28 cellular contexts compared by ENCODE assay signal in genomic region chr11:108635106-108635505, GRCh38. TPM values are rescaled to one million over a fixed set of nuclear protein-coding genes. Genes with fewer than 3 reads are reported as not detected.
DNase-seq lines count a peak whose midpoint lies in the region; ATAC-seq, FAIRE-seq and TF ChIP-seq lines count a peak whose summit lies in the region.
"Had no signal": no experiment of that assay in that cellular context is flagged by ENCODE, and none has a peak within 500 bp of the region (broad histone marks: within the 10 kb centered on the region; RNA-seq: fewer than 3 reads in every experiment).

No MANE protein-coding gene starts in this region.

- no peak overlapping the region for H3K4me3 ChIP-seq in astrocyte (ENCODE audit: insufficient read depth, low read depth, low read length)
- H3K4me3 ChIP-seq in keratinocyte (ENCODE audit: control insufficient read depth in 2 of 3, extremely low read depth in 1 of 3, insufficient read depth in 2 of 3, low read depth in 1 of 3, low read length in 3 of 3): no peak overlapping the region
- H3K4me3 ChIP-seq in smooth muscle cell: no peak overlapping the region
- no peak overlapping the region for H3K4me3 ChIP-seq in WERI-Rb-1 (ENCODE audit: low read depth, low read length)
- H3K4me3 ChIP-seq: GM23338, heart left ventricle, mucosa of descending colon, ovary, right lobe of liver, thyroid gland had no signal

- no peaks in the 10 kb centered on the region for H3F3A ChIP-seq in smooth muscle cell (ENCODE audit: low read depth)

- DNase-seq in HFFc6 (peak; percentile 19), astrocyte (ENCODE audit: low read depth) (peak; percentile 14), keratinocyte (ENCODE audit: low read depth, low spot score) (peak; percentile 46), smooth muscle cell (lab: John Stamatoyannopoulos, UW; ENCODE audit: unreplicated experiment) (no peak), WERI-Rb-1 (no peak)
- no peak for DNase-seq in stimulated activated effector memory CD8-positive, alpha-beta T cell treated with anti-CD3 and anti-CD28 coated beads, Interleukin-12 subunit alpha, Interleukin-12 subunit beta, amount 100 ng/mL, for 72 hours (ENCODE audit: low spot score in 2 of 2)
- DNase-seq: activated CD4-positive, alpha-beta T cell treated with anti-CD3 and anti-CD28 coated beads for 48 hours; CD4-positive, alpha-beta memory T cell; DMS153; heart left ventricle; Karpas-422; mucosa of descending colon; MV-4-11; NCI-H1694; NCI-H2171 treated with DMSO at 0.1 percent for 48 hours; NCI-H524 treated with DMSO at 0.1 percent for 48 hours; nephron progenitor cell; ovary; right lobe of liver; stimulated activated CD4-positive, alpha-beta T cell treated with anti-CD3 and anti-CD28 coated beads, Interleukin-15, amount 100 ng/mL, for 24 hours; stimulated activated naive CD8-positive, alpha-beta T cell treated with anti-CD3 and anti-CD28 coated beads, Interleukin-15, amount 100 ng/mL, for 72 hours; thyroid gland had no signal

- no peaks in the 10 kb centered on the region for H3K9me3 ChIP-seq in astrocyte (ENCODE audit: insufficient read depth, low read depth, low read length)
- no peaks in the 10 kb centered on the region for H3K9me3 ChIP-seq in keratinocyte (ENCODE audit: control insufficient read depth, low read depth, low read length)
- no peaks in the 10 kb centered on the region for H3K9me3 ChIP-seq in smooth muscle cell (replicated peaks; ENCODE audit: low read depth)
- no peaks in the 10 kb centered on the region for H3K9me3 ChIP-seq in WERI-Rb-1 (ENCODE audit: severe bottlenecking)
- H3K9me3 ChIP-seq: heart left ventricle, mucosa of descending colon, ovary, right lobe of liver, thyroid gland had no signal

- ATAC-seq in stimulated activated effector memory CD8-positive, alpha-beta T cell treated with anti-CD3 and anti-CD28 coated beads, Interleukin-12 subunit alpha, Interleukin-12 subunit beta, amount 100 ng/mL, for 72 hours: no peak
- ATAC-seq in GM21825 (IDR thresholded peaks at IDR 0.05; ENCODE audit: unreplicated experiment): no peak
- ATAC-seq: activated naive CD4-positive, alpha-beta T cell treated with anti-CD3 and anti-CD28 coated beads, Interleukin-2, amount 50 U/mL, for 72 hours; GM23338; heart left ventricle; mucosa of descending colon; right lobe of liver; stimulated activated naive CD8-positive, alpha-beta T cell treated with anti-CD3 and anti-CD28 coated beads, Interleukin-15, amount 100 ng/mL, for 72 hours had no signal

- H3K79me2 ChIP-seq in astrocyte (ENCODE audit: insufficient read depth, low read length) (no peaks in the 10 kb centered on the region), keratinocyte (ENCODE audit: control insufficient read depth, insufficient read depth, low read length) (no peaks in the 10 kb centered on the region), smooth muscle cell (ENCODE audit: low read depth) (no peaks in the 10 kb centered on the region)

- no peaks in the 10 kb centered on the region for H3K36me3 ChIP-seq in astrocyte (ENCODE audit: insufficient read depth, low read length)
- H3K36me3 ChIP-seq in keratinocyte (ENCODE audit: control insufficient read depth in 2 of 2, extremely low read depth in 1 of 2, insufficient read depth in 2 of 2, low read length in 2 of 2): no peaks in the 10 kb centered on the region
- H3K36me3 ChIP-seq in smooth muscle cell (ENCODE audit: low read depth): no peaks in the 10 kb centered on the region
- no peaks in the 10 kb centered on the region for H3K36me3 ChIP-seq in WERI-Rb-1
- H3K36me3 ChIP-seq: heart left ventricle, ovary, right lobe of liver, thyroid gland had no signal

- H3K9ac ChIP-seq in astrocyte (ENCODE audit: low read length) (no peak overlapping the region), keratinocyte (ENCODE audit: control insufficient read depth, extremely low read depth, insufficient read depth, low read length) (no peak overlapping the region), smooth muscle cell (ENCODE audit: low read depth) (no peak overlapping the region)

- H3K4me1 ChIP-seq in astrocyte (ENCODE audit: insufficient read depth, low read length): no peaks in the 10 kb centered on the region
- peaks cover 18% of the 10 kb centered on the region for H3K4me1 ChIP-seq in keratinocyte (ENCODE audit: control insufficient read depth, extremely low read depth, insufficient read depth, low read length)
- H3K4me1 ChIP-seq in smooth muscle cell (ENCODE audit: low read depth): no peaks in the 10 kb centered on the region
- H3K4me1 ChIP-seq: heart left ventricle, right lobe of liver, thyroid gland had no signal

- H3K4me3 Mint-ChIP-seq in HFFc6: no peak overlapping the region
- H3K4me3 Mint-ChIP-seq in astrocyte (ENCODE audit: unreplicated experiment): no peak overlapping the region
- H3K4me3 Mint-ChIP-seq in stimulated activated effector memory CD8-positive, alpha-beta T cell treated with anti-CD3 and anti-CD28 coated beads, Interleukin-12 subunit alpha, Interleukin-12 subunit beta, amount 100 ng/mL, for 72 hours: no peak overlapping the region
- H3K4me3 Mint-ChIP-seq: activated T-helper 1 cell treated with anti-CD3 and anti-CD28 coated beads, Interleukin-12 subunit alpha, Interleukin-12 subunit beta, Interleukin-2, Interleukin-4 antibody, amounts not matched to agents 30 ng/mL and 10 ng/mL and 1 ng/mL, durations not matched to agents 14 hours and 24 hours and 36 hours; CD4-positive, alpha-beta memory T cell; GM23338; nephron progenitor cell; stimulated activated naive CD8-positive, alpha-beta T cell treated with anti-CD3 and anti-CD28 coated beads, Interleukin-15, amount 100 ng/mL, for 72 hours had no signal

- H3K9me3 Mint-ChIP-seq in HFFc6 (no peaks in the 10 kb centered on the region), astrocyte (ENCODE audit: unreplicated experiment) (no peaks in the 10 kb centered on the region)
- no peaks in the 10 kb centered on the region for H3K9me3 Mint-ChIP-seq in stimulated activated effector memory CD8-positive, alpha-beta T cell treated with anti-CD3 and anti-CD28 coated beads, Interleukin-12 subunit alpha, Interleukin-12 subunit beta, amount 100 ng/mL, for 72 hours
- H3K9me3 Mint-ChIP-seq: activated naive CD4-positive, alpha-beta T cell treated with anti-CD3 and anti-CD28 coated beads, Interleukin-2, amount 50 U/mL, for 72 hours; activated T-helper 1 cell treated with anti-CD3 and anti-CD28 coated beads, Interleukin-12 subunit alpha, Interleukin-12 subunit beta, Interleukin-2, Interleukin-4 antibody, amounts not matched to agents 30 ng/mL and 10 ng/mL and 1 ng/mL, durations not matched to agents 14 hours and 24 hours and 36 hours; GM23338; stimulated activated naive CD8-positive, alpha-beta T cell treated with anti-CD3 and anti-CD28 coated beads, Interleukin-15, amount 100 ng/mL, for 72 hours had no signal

- H3K27ac Mint-ChIP-seq in HFFc6: no peak overlapping the region
- peak overlapping the region; percentile 4 for H3K27ac Mint-ChIP-seq in astrocyte (ENCODE audit: unreplicated experiment)
- no peak overlapping the region for H3K27ac Mint-ChIP-seq in stimulated activated effector memory CD8-positive, alpha-beta T cell treated with anti-CD3 and anti-CD28 coated beads, Interleukin-12 subunit alpha, Interleukin-12 subunit beta, amount 100 ng/mL, for 72 hours
- H3K27ac Mint-ChIP-seq: activated naive CD4-positive, alpha-beta T cell treated with anti-CD3 and anti-CD28 coated beads, Interleukin-2, amount 50 U/mL, for 72 hours; activated T-helper 1 cell treated with anti-CD3 and anti-CD28 coated beads, Interleukin-12 subunit alpha, Interleukin-12 subunit beta, Interleukin-2, Interleukin-4 antibody, amounts not matched to agents 30 ng/mL and 10 ng/mL and 1 ng/mL, durations not matched to agents 14 hours and 24 hours and 36 hours; CD4-positive, alpha-beta memory T cell; GM23338; nephron progenitor cell; stimulated activated naive CD8-positive, alpha-beta T cell treated with anti-CD3 and anti-CD28 coated beads, Interleukin-15, amount 100 ng/mL, for 72 hours had no signal

- dilution Hi-C loops in keratinocyte (cut with MboI; ENCODE audit: extremely low pct_ligation_motif_present, low sequenced_read_pairs): no loop called here

- no peaks in the 10 kb centered on the region for H3K36me3 Mint-ChIP-seq in HFFc6 (ENCODE audit: low read depth)
- H3K36me3 Mint-ChIP-seq in astrocyte (ENCODE audit: low read depth, unreplicated experiment): no peaks in the 10 kb centered on the region
- H3K36me3 Mint-ChIP-seq in stimulated activated effector memory CD8-positive, alpha-beta T cell treated with anti-CD3 and anti-CD28 coated beads, Interleukin-12 subunit alpha, Interleukin-12 subunit beta, amount 100 ng/mL, for 72 hours: no peaks in the 10 kb centered on the region
- H3K36me3 Mint-ChIP-seq: activated naive CD4-positive, alpha-beta T cell treated with anti-CD3 and anti-CD28 coated beads, Interleukin-2, amount 50 U/mL, for 72 hours; CD4-positive, alpha-beta memory T cell had no signal

- TF ChIP-seq CTCF in HFFc6 (IDR thresholded peaks at IDR 0.05): no peak
- no peak for TF ChIP-seq CTCF in astrocyte (IDR thresholded peaks at IDR 0.05; ENCODE audit: insufficient read depth, low read depth, low read length)
- no peak for TF ChIP-seq CTCF in keratinocyte (optimal IDR thresholded peaks at IDR 0.05 in 1 of 3, IDR thresholded peaks at IDR 0.05 in 1 of 3, conservative IDR thresholded peaks at IDR 0.05 in 1 of 3; ENCODE audit: extremely low read depth in 1 of 3, insufficient read depth in 2 of 3, low read length in 3 of 3)
- no peak for TF ChIP-seq CTCF in smooth muscle cell (IDR thresholded peaks at IDR 0.05; ENCODE audit: borderline replicate concordance, insufficient read depth, poor library complexity, severe bottlenecking)
- TF ChIP-seq CTCF in WERI-Rb-1 (IDR thresholded peaks at IDR 0.05; ENCODE audit: low read depth, low read length): no peak

- H3K27ac ChIP-seq in astrocyte (ENCODE audit: low read depth, low read length) (no peak overlapping the region), keratinocyte (ENCODE audit: control insufficient read depth, insufficient read depth, low read length) (no peak overlapping the region), smooth muscle cell (ENCODE audit: low read depth) (peak overlapping the region; percentile 54), WERI-Rb-1 (no peak overlapping the region)
- H3K27ac ChIP-seq: heart left ventricle, ovary, right lobe of liver, thyroid gland had no signal

- FAIRE-seq in astrocyte (lab: Jason Lieb, UNC) (no peak), keratinocyte (lab: Jason Lieb, UNC) (peak; percentile 88)
- FAIRE-seq: endothelial cell of umbilical vein, HTR-8/SVneo had no signal

- no peaks in the 10 kb centered on the region for H3K9me1 ChIP-seq in keratinocyte (ENCODE audit: control insufficient read depth, extremely low read depth, insufficient read depth, low read length)

- H4K20me1 ChIP-seq in astrocyte (ENCODE audit: insufficient read depth, low read length): no peaks in the 10 kb centered on the region
- no peaks in the 10 kb centered on the region for H4K20me1 ChIP-seq in keratinocyte (ENCODE audit: control insufficient read depth, extremely low read depth, insufficient read depth, low read length)
- H4K20me1 ChIP-seq in smooth muscle cell (ENCODE audit: low read depth): no peaks in the 10 kb centered on the region

- H2AFZ ChIP-seq in astrocyte (ENCODE audit: low read depth, low read length) (no peak overlapping the region), keratinocyte (ENCODE audit: control insufficient read depth, low read length) (no peak overlapping the region), smooth muscle cell (ENCODE audit: low read depth) (no peak overlapping the region)
- H2AFZ ChIP-seq: GM23338 had no signal

- no peak overlapping the region for H3K4me2 ChIP-seq in astrocyte (ENCODE audit: low read length)
- peak overlapping the region; percentile 34 for H3K4me2 ChIP-seq in keratinocyte (ENCODE audit: control insufficient read depth, extremely low read depth, insufficient read depth, low read depth, low read length)
- H3K4me2 ChIP-seq in smooth muscle cell: no peak overlapping the region
- H3K4me2 ChIP-seq: GM23338 had no signal

- peaks cover 2% of the 10 kb centered on the region for H3K27me3 Mint-ChIP-seq in HFFc6 (ENCODE audit: insufficient read depth)
- no peaks in the 10 kb centered on the region for H3K27me3 Mint-ChIP-seq in astrocyte (ENCODE audit: low read depth, unreplicated experiment)

- H3K4me1 Mint-ChIP-seq in HFFc6 (ENCODE audit: low read depth) (peaks cover 27% of the 10 kb centered on the region), astrocyte (ENCODE audit: low read depth, unreplicated experiment) (peaks cover 12% of the 10 kb centered on the region)
- no peaks in the 10 kb centered on the region for H3K4me1 Mint-ChIP-seq in stimulated activated effector memory CD8-positive, alpha-beta T cell treated with anti-CD3 and anti-CD28 coated beads, Interleukin-12 subunit alpha, Interleukin-12 subunit beta, amount 100 ng/mL, for 72 hours
- H3K4me1 Mint-ChIP-seq: nephron progenitor cell had no signal

- H3K27me3 ChIP-seq in astrocyte (ENCODE audit: insufficient read depth, low read length): no peaks in the 10 kb centered on the region
- H3K27me3 ChIP-seq in keratinocyte (ENCODE audit: control insufficient read depth, extremely low read depth, insufficient read depth, low read length): no peaks in the 10 kb centered on the region
- no peaks in the 10 kb centered on the region for H3K27me3 ChIP-seq in smooth muscle cell (ENCODE audit: low read depth)
- H3K27me3 ChIP-seq in WERI-Rb-1 (ENCODE audit: insufficient read depth, low read depth, severe bottlenecking): no peaks in the 10 kb centered on the region
- H3K27me3 ChIP-seq: ovary, right lobe of liver, thyroid gland had no signal

RNA-seq across cellular contexts. Expression of gene DDX10, which starts 29.8 kb away (rescaled TPM):
- total RNA-seq in HFFc6 (2021; fragmentation: NEBNext Ultra II Directional; extraction: Animal tissue kit (Norgen Biotek cat#: 25700)): 10 to 100 TPM; 24.5 to 45.5 (median 33.5) TPM
- 27.1 and 32.2 TPM in 2 replicates for total RNA-seq in astrocyte
- polyA plus RNA-seq in keratinocyte: 23.4 to 32.3 TPM (median 29.5 TPM) in 3 replicates
- polyA plus RNA-seq in keratinocyte (2011; ENCODE audit: low read depth): 30.9 TPM
- 21.1 and 35.6 TPM in 2 replicates for polyA plus RNA-seq in keratinocyte (2011; cell fraction: cytosol; rRNA removed)
- 43.8 and 46.1 TPM in 2 replicates for polyA plus RNA-seq in keratinocyte (2011; cell fraction: nucleus; rRNA removed)
- 21.1 and 21.4 TPM in 2 replicates for polyA plus RNA-seq in keratinocyte (2012; ENCODE audit: low replicate concordance)
- polyA minus RNA-seq in keratinocyte: 15.6 to 47.1 TPM (median 37.6 TPM) in 3 replicates
- polyA minus RNA-seq in keratinocyte (2011; cell fraction: cytosol; rRNA and poly(A)+ RNA removed): 12.9 TPM
- 18.8 and 41.8 TPM in 2 replicates for polyA minus RNA-seq in keratinocyte (2011; cell fraction: nucleus; rRNA and poly(A)+ RNA removed)
- total RNA-seq in smooth muscle cell: 15.7 and 20.5 TPM in 2 replicates
- 7.3 and 10.7 TPM in 2 replicates for polyA plus RNA-seq in smooth muscle cell

RNA-seq across cellular contexts. Expression of gene EXPH5, which starts 41.5 kb away (rescaled TPM):
- under 1 TPM; 0.14 to 0.91 (median 0.47) TPM for total RNA-seq in HFFc6 (2021; fragmentation: NEBNext Ultra II Directional; extraction: Animal tissue kit (Norgen Biotek cat#: 25700))
- total RNA-seq in astrocyte (4.7 and 7.9 TPM in 2 replicates), smooth muscle cell (5.7 and 6.9 TPM in 2 replicates)
- polyA plus RNA-seq in keratinocyte (7.9 to 19.0 TPM (median 11.7 TPM) in 3 replicates), smooth muscle cell (0.54 and 1.6 TPM in 2 replicates)
- 14.1 TPM for polyA plus RNA-seq in keratinocyte (2011; ENCODE audit: low read depth)
- 1.6 and 3.2 TPM in 2 replicates for polyA plus RNA-seq in keratinocyte (2011; cell fraction: cytosol; rRNA removed)
- polyA plus RNA-seq in keratinocyte (2011; cell fraction: nucleus; rRNA removed): 24.3 and 28.3 TPM in 2 replicates
- polyA plus RNA-seq in keratinocyte (2012; ENCODE audit: low replicate concordance): 4.7 and 17.6 TPM in 2 replicates
- 12.8 to 79.7 TPM (median 65.4 TPM) in 3 replicates for polyA minus RNA-seq in keratinocyte
- polyA minus RNA-seq in keratinocyte (2011; cell fraction: cytosol; rRNA and poly(A)+ RNA removed): 6.5 TPM
- polyA minus RNA-seq in keratinocyte (2011; cell fraction: nucleus; rRNA and poly(A)+ RNA removed): 57.4 and 120 TPM in 2 replicates

Comparison
In these comparisons a context has a peak if more than half of its experiments do, and no peak if none do; other contexts are left out.
1. DNase-seq: peak in HFFc6 (single experiment), astrocyte (single experiment) and keratinocyte (single experiment); none in smooth muscle cell (single experiment), stimulated activated effector memory CD8-positive, alpha-beta T cell treated with anti-CD3 and anti-CD28 coated beads, Interleukin-12 subunit alpha, Interleukin-12 subunit beta, amount 100 ng/mL, for 72 hours (0 of 2) and WERI-Rb-1 (single experiment).